Comparison of ENCODE assay signal across 9 cellular contexts in genomic region chr10:3874988-3875841, GRCh38.
DNase-seq lines count a peak whose midpoint lies in the region; ATAC-seq, FAIRE-seq and TF ChIP-seq lines count a peak whose summit lies in the region.
"Had no signal": no experiment of that assay in that cellular context is flagged by ENCODE, and none has a peak within 500 bp of the region (broad histone marks: within the 10 kb centered on the region; RNA-seq: fewer than 3 reads in every experiment).

No MANE protein-coding gene starts in this region.

- no peaks in the 10 kb centered on the region for H3K36me3 ChIP-seq in mesenchymal stem cell (ENCODE audit: control insufficient read depth in 1 of 2, insufficient read depth in 2 of 2, low read depth in 1 of 2, low read length in 2 of 2)

- H3K27ac Mint-ChIP-seq in T-helper 1 cell treated with Interleukin-12 subunit alpha and Interleukin-12 subunit beta and Interleukin-4 antibody, amounts not matched to agents 30 μg/mL and 1 μg/mL, for 36 hours, result peak overlapping the region; percentile 82

- no peaks in the 10 kb centered on the region for H3K36me3 Mint-ChIP-seq in T-helper 1 cell treated with Interleukin-12 subunit alpha and Interleukin-12 subunit beta and Interleukin-4 antibody, amounts not matched to agents 30 μg/mL and 1 μg/mL, for 36 hours (ENCODE audit: low read depth)

- no peak overlapping the region for H2BK120ac ChIP-seq in mesenchymal stem cell (ENCODE audit: low read depth, low read length)

- H2BK12ac ChIP-seq in mesenchymal stem cell (ENCODE audit: low read length in 2 of 2), result no peak overlapping the region

- H3K4ac ChIP-seq in mesenchymal stem cell (ENCODE audit: low read depth in 1 of 2, low read length in 2 of 2), result no peak overlapping the region

- peak overlapping the region; percentile 45 for H3K4me3 Mint-ChIP-seq in T-helper 1 cell treated with Interleukin-12 subunit alpha and Interleukin-12 subunit beta and Interleukin-4 antibody, amounts not matched to agents 30 μg/mL and 1 μg/mL, for 36 hours

- H3K27ac ChIP-seq in A549 (peak overlapping the region; percentile 36 to 72; a peak in 4 of 6 replicates), mesenchymal stem cell (ENCODE audit: low read length, poor library complexity, severe bottlenecking) (no peak overlapping the region)

- 77% methylated on average over 6 of the region's 6 CpGs for whole genome bisulfite sequencing in A549 (ENCODE audit: missing lambda C conversion rate)
- 100% methylated on average over 4 of the region's 6 CpGs for WGBS in mesenchymal stem cell

- no peak overlapping the region for H3K18ac ChIP-seq in mesenchymal stem cell (ENCODE audit: low read depth in 1 of 2, low read length in 2 of 2)

- no peak overlapping the region for H4K91ac ChIP-seq in mesenchymal stem cell (ENCODE audit: low read length)

- H2AK5ac ChIP-seq in mesenchymal stem cell (ENCODE audit: low read length, severe bottlenecking), result no peak overlapping the region

- DNase-seq in A549 (ENCODE audit: low read depth in 1 of 2, low spot score in 1 of 2), result no peak
- DNase-seq in mesenchymal stem cell, result no peak
- no peak for DNase-seq in ecto neural progenitor cell (ENCODE audit: low spot score)
- DNase-seq in superior temporal gyrus (ENCODE audit: extremely low spot score), result no peak
- no peak for DNase-seq in activated CD8-positive, alpha-beta memory T cell treated with anti-CD3 and anti-CD28 coated beads, Interleukin-2, amount 50 U/mL, for 4 hours

- no peak overlapping the region for H3K14ac ChIP-seq in mesenchymal stem cell (ENCODE audit: low read length in 2 of 2)

- TF ChIP-seq POLR2A in A549 (IDR thresholded peaks at IDR 0.05; ENCODE audit: low read length), result no peak

- no peak overlapping the region for H3K23ac ChIP-seq in mesenchymal stem cell (ENCODE audit: low read length in 2 of 2)

- H2BK15ac ChIP-seq in mesenchymal stem cell (ENCODE audit: low read depth, poor library complexity, severe bottlenecking), result peak overlapping the region; percentile 41

- FAIRE-seq in A549 (lab: Jason Lieb, UNC), result no peak

- H2BK5ac ChIP-seq in mesenchymal stem cell (ENCODE audit: low read depth, low read length, poor library complexity, severe bottlenecking), result no peak overlapping the region

- H3K4me1 Mint-ChIP-seq in T-helper 1 cell treated with Interleukin-12 subunit alpha and Interleukin-12 subunit beta and Interleukin-4 antibody, amounts not matched to agents 30 μg/mL and 1 μg/mL, for 36 hours (ENCODE audit: low read depth), result peaks cover 37% of the 10 kb centered on the region

- no peaks in the 10 kb centered on the region for H3K27me3 Mint-ChIP-seq in T-helper 1 cell treated with Interleukin-12 subunit alpha and Interleukin-12 subunit beta and Interleukin-4 antibody, amounts not matched to agents 30 μg/mL and 1 μg/mL, for 36 hours (ENCODE audit: low read depth)

- H3K4me1 ChIP-seq in A549, result peaks cover 37% of the 10 kb centered on the region
- H3K4me1 ChIP-seq in mesenchymal stem cell (ENCODE audit: control insufficient read depth, insufficient read depth, low read depth, low read length), result peaks cover 1% of the 10 kb centered on the region

- no peaks in the 10 kb centered on the region for H3K9me3 ChIP-seq in A549
- H3K9me3 ChIP-seq in mesenchymal stem cell (ENCODE audit: control insufficient read depth, low read length), result no peaks in the 10 kb centered on the region

- H3K9me3 Mint-ChIP-seq in T-helper 1 cell treated with Interleukin-12 subunit alpha and Interleukin-12 subunit beta and Interleukin-4 antibody, amounts not matched to agents 30 μg/mL and 1 μg/mL, for 36 hours, result no peaks in the 10 kb centered on the region

- ATAC-seq in A549, result no peak
- ATAC-seq in GM18858 (IDR thresholded peaks at IDR 0.05; ENCODE audit: unreplicated experiment), result peak; percentile 68
- ATAC-seq in HG02970 (IDR thresholded peaks at IDR 0.05; ENCODE audit: low FRiP score, unreplicated experiment), result peak; percentile 54

- no peaks in the 10 kb centered on the region for H3K27me3 ChIP-seq in mesenchymal stem cell (ENCODE audit: control insufficient read depth in 1 of 2, insufficient read depth in 1 of 2, low read length in 2 of 2)

- H4K8ac ChIP-seq in mesenchymal stem cell (ENCODE audit: low read length), result no peak overlapping the region

- H3K4me3 ChIP-seq in A549 (no peak overlapping the region), mesenchymal stem cell (ENCODE audit: insufficient read depth in 1 of 2, low read depth in 1 of 2, low read length in 2 of 2) (no peak overlapping the region)
- H3K4me3 ChIP-seq: lung had no signal

- H3K9ac ChIP-seq in mesenchymal stem cell (ENCODE audit: low read length), result no peak overlapping the region

- TF ChIP-seq CTCF in A549 (IDR thresholded peaks at IDR 0.05), result no peak

- POLR2A ChIA-PET in A549 (lab: Yijun Ruan, JAX), result interaction anchor here (0.9 kb wide), 1 partner anchor 90 kb away, joined by 4 read pairs; the partner anchor contains the start of gene KLF6

- no peak overlapping the region for H3K4me2 ChIP-seq in A549
- no peak overlapping the region for H3K4me2 ChIP-seq in mesenchymal stem cell (ENCODE audit: low read length, poor library complexity, severe bottlenecking)

- no peak for TF ChIP-seq EP300 in A549 (IDR thresholded peaks at IDR 0.05)

- no peak for TF ChIP-seq RAD21 in A549 (conservative IDR thresholded peaks at IDR 0.05 in 1 of 2, IDR thresholded peaks at IDR 0.05 in 1 of 2)

- no peaks in the 10 kb centered on the region for H3K79me1 ChIP-seq in mesenchymal stem cell (replicated peaks; ENCODE audit: low read length, poor library complexity, severe bottlenecking)

- CTCF ChIA-PET in A549 (lab: Yijun Ruan, JAX), result interaction anchor here (0.6 to 1.3 kb wide), 2 partner anchors 11 to 500 kb away, joined by 3 read pairs; no protein-coding TSS in a partner anchor

- no peak overlapping the region for H2AFZ ChIP-seq in mesenchymal stem cell (ENCODE audit: low read depth, low read length)

TF ChIP-seq in A549, 52 proteins besides CTCF, POLR2A, EP300 and RAD21:
- TF ChIP-seq PBX3 (IDR thresholded peaks at IDR 0.05) (no peak), MAFK (IDR thresholded peaks at IDR 0.05; ENCODE audit: partially characterized antibody) (no peak), MAZ (IDR thresholded peaks at IDR 0.05; ENCODE audit: borderline replicate concordance, low read depth, low read length) (no peak), ZC3H11A (IDR thresholded peaks at IDR 0.05) (no peak), ELK1 (IDR thresholded peaks at IDR 0.05; ENCODE audit: low read depth, low read length) (no peak), KDM5A (IDR thresholded peaks at IDR 0.05) (no peak), BCL3 (IDR thresholded peaks at IDR 0.05) (no peak), CBX2 (IDR thresholded peaks at IDR 0.05; ENCODE audit: borderline replicate concordance, low read depth) (no peak), TP53 (CRISPR knock-in tag; IDR thresholded peaks at IDR 0.05) (no peak), ZSCAN20 (CRISPR knock-in tag; IDR thresholded peaks at IDR 0.05) (no peak), HOXB5 (CRISPR knock-in tag; IDR thresholded peaks at IDR 0.05) (no peak), CBX8 (IDR thresholded peaks at IDR 0.05) (no peak), BHLHE40 (IDR thresholded peaks at IDR 0.05; ENCODE audit: low read depth, low read length) (no peak), RNF2 (IDR thresholded peaks at IDR 0.05; ENCODE audit: borderline replicate concordance, low read depth) (no peak), SREBF2 (IDR thresholded peaks at IDR 0.05) (no peak), CHD4 (IDR thresholded peaks at IDR 0.05; ENCODE audit: borderline replicate concordance) (no peak), FOXS1 (CRISPR knock-in tag; IDR thresholded peaks at IDR 0.05) (no peak), HOXA7 (CRISPR knock-in tag; IDR thresholded peaks at IDR 0.05) (no peak), HDAC2 (IDR thresholded peaks at IDR 0.05) (no peak), ZNF302 (CRISPR knock-in tag; IDR thresholded peaks at IDR 0.05) (no peak)

Comparison
In these comparisons a context has a peak if more than half of its experiments do, and no peak if none do; other contexts are left out.
1. ATAC-seq: peak in GM18858 (single experiment) and HG02970 (single experiment); none in A549 (0 of 2).